In genomic region chr1:87463917-87464565, GRCh38 we compare ENCODE assay signal across 10 cellular contexts.
DNase-seq lines count a peak whose midpoint lies in the region; ATAC-seq lines count a peak whose summit lies in the region.
"Had no signal": no experiment of that assay in that cellular context is flagged by ENCODE, and none has a peak within 500 bp of the region (broad histone marks: within the 10 kb centered on the region; RNA-seq: fewer than 3 reads in every experiment).

No MANE protein-coding gene starts in this region.

- peak overlapping the region; percentile 39 for H3K18ac ChIP-seq in mesendoderm (ENCODE audit: low read length)

- H2AK5ac ChIP-seq in mesendoderm (ENCODE audit: low read length): no peak overlapping the region

- H4K5ac ChIP-seq in mesendoderm (ENCODE audit: low read length): no peak overlapping the region

- no peak overlapping the region for H2BK5ac ChIP-seq in mesendoderm (ENCODE audit: low read length)

- DNase-seq in mesendoderm: no peak
- no peak for DNase-seq in COR-L47 (lab: John Stamatoyannopoulos, UW)
- no peak for DNase-seq in mucosa of gallbladder (ENCODE audit: low spot score)
- no peak for DNase-seq in NCI-H2171 (lab: John Stamatoyannopoulos, UW)
- DNase-seq: colonic mucosa, hypothalamus, occipital lobe had no signal

- H2BK15ac ChIP-seq in mesendoderm (replicated peaks; ENCODE audit: low read depth): no peak overlapping the region

- no peak overlapping the region for H3K4me3 ChIP-seq in mesendoderm (ENCODE audit: low read length)
- H3K4me3 ChIP-seq: colonic mucosa had no signal

- no peaks in the 10 kb centered on the region for H3K36me3 ChIP-seq in mesendoderm (ENCODE audit: control insufficient read depth, insufficient read depth, low read length)
- H3K36me3 ChIP-seq: colonic mucosa had no signal

- H3K56ac ChIP-seq in mesendoderm (ENCODE audit: low read length): no peak overlapping the region

- H3K4me2 ChIP-seq in mesendoderm (ENCODE audit: low read length): no peak overlapping the region

- no peak overlapping the region for H3K27ac ChIP-seq in mesendoderm (ENCODE audit: low read depth, low read length)
- H3K27ac ChIP-seq: colonic mucosa had no signal

- H4K8ac ChIP-seq in mesendoderm (ENCODE audit: low read depth, low read length): no peak overlapping the region

- no peak overlapping the region for H3K4ac ChIP-seq in mesendoderm (ENCODE audit: low read depth, low read length)

- H3K23ac ChIP-seq in mesendoderm (ENCODE audit: low read length): no peak overlapping the region

- no peak overlapping the region for H3K9ac ChIP-seq in mesendoderm (ENCODE audit: low read length)

- no peaks in the 10 kb centered on the region for H3K79me1 ChIP-seq in mesendoderm (ENCODE audit: low read length)

- H3K27me3 ChIP-seq in mesendoderm (ENCODE audit: insufficient read depth, low read length, poor library complexity): no peaks in the 10 kb centered on the region
- H3K27me3 ChIP-seq: colonic mucosa had no signal

- no peak overlapping the region for H2BK120ac ChIP-seq in mesendoderm (ENCODE audit: low read depth, low read length)

- WGBS in mesendoderm (ENCODE audit: extremely low coverage, insufficient coverage, low lambda C conversion rate): no CpG with 5 or more reads among the region's 3 CpGs

- peak; percentile 76 for ATAC-seq in GM18909 (IDR thresholded peaks at IDR 0.05; ENCODE audit: poor library complexity, unreplicated experiment)
- ATAC-seq in GM21576 (IDR thresholded peaks at IDR 0.05; ENCODE audit: unreplicated experiment): peak; percentile 71
- peak; percentile 69 for ATAC-seq in HG03354 (IDR thresholded peaks at IDR 0.05; ENCODE audit: poor library complexity, severe bottlenecking, unreplicated experiment)

- H3K79me2 ChIP-seq in mesendoderm (ENCODE audit: control insufficient read depth, insufficient read depth, low read length): no peaks in the 10 kb centered on the region

- H3K4me1 ChIP-seq in mesendoderm (ENCODE audit: control insufficient read depth, low read depth, low read length): no peaks in the 10 kb centered on the region
- H3K4me1 ChIP-seq: colonic mucosa had no signal
